ENCODE assay signal across 10 cellular contexts in genomic region chr2:54977149-54977548, GRCh38.
DNase-seq lines count a peak whose midpoint lies in the region; ATAC-seq and TF ChIP-seq lines count a peak whose summit lies in the region.
"Had no signal": no experiment of that assay in that cellular context is flagged by ENCODE, and none has a peak within 500 bp of the region (broad histone marks: within the 10 kb centered on the region; RNA-seq: fewer than 3 reads in every experiment).

No MANE protein-coding gene starts in this region.

- WGBS in testis, 2 donors = 40% methylated on average over 2 of the region's 2 CpGs

- TF ChIP-seq CTCF in GM06990 (IDR thresholded peaks at IDR 0.05; ENCODE audit: insufficient read depth, low read length, poor library complexity, severe bottlenecking) (no peak), testis (IDR thresholded peaks at IDR 0.05) (no peak)

- H3K27me3 ChIP-seq in GM06990 (replicated peaks; ENCODE audit: control insufficient read depth, insufficient read depth, low read length) = no peaks in the 10 kb centered on the region
- no peaks in the 10 kb centered on the region for H3K27me3 ChIP-seq in testis
- H3K27me3 ChIP-seq: brain microvascular endothelial cell had no signal

- no peak for TF ChIP-seq POLR2A in testis (IDR thresholded peaks at IDR 0.05)

- DNase-seq in GM06990 (ENCODE audit: extremely low read depth, insufficient read length) (peak; percentile 76), left ventricle myocardium superior (no peak), cerebellar cortex (ENCODE audit: low spot score) (no peak), testis (no peak), NCI-H2107 (lab: John Stamatoyannopoulos, UW) (no peak)
- DNase-seq in activated CD4-positive, alpha-beta T cell treated with anti-CD3 and anti-CD28 coated beads, Interleukin-2, amount 50 U/mL, for 48 hours = no peak
- DNase-seq: brain microvascular endothelial cell, DMS53 had no signal

- H3K36me3 ChIP-seq in GM06990 (ENCODE audit: control insufficient read depth, insufficient read depth, low read length) = no peaks in the 10 kb centered on the region; the same call in 1 of the 2 replicates
- H3K36me3 ChIP-seq in testis (ENCODE audit: low read depth, missing control alignments) = no peaks in the 10 kb centered on the region

- H3K27ac ChIP-seq in testis = no peak overlapping the region
- H3K27ac ChIP-seq: brain microvascular endothelial cell had no signal

- H3K4me3 ChIP-seq in GM06990 (replicated peaks; ENCODE audit: low read depth, low read length) (peak overlapping the region; percentile 16; the same call in 1 of the 2 replicates), testis (no peak overlapping the region)

- no peaks in the 10 kb centered on the region for H3K9me3 ChIP-seq in testis

- intact Hi-C loops in left ventricle myocardium superior (cut with micrococcal nuclease) = no loop called here
- intact Hi-C loops in testis (cut with DNase I; ENCODE audit: low total_unique reads) = no loop called here

- H3K4me1 ChIP-seq in testis = peaks cover 19% of the 10 kb centered on the region

- peak; percentile 89 for ATAC-seq in GM21360 (IDR thresholded peaks at IDR 0.05; ENCODE audit: unreplicated experiment)
- peak; percentile 76 for ATAC-seq in HG03196 (IDR thresholded peaks at IDR 0.05; ENCODE audit: unreplicated experiment)
- peak; percentile 51 for ATAC-seq in left ventricle myocardium superior
